In the genomic region with DNA sequence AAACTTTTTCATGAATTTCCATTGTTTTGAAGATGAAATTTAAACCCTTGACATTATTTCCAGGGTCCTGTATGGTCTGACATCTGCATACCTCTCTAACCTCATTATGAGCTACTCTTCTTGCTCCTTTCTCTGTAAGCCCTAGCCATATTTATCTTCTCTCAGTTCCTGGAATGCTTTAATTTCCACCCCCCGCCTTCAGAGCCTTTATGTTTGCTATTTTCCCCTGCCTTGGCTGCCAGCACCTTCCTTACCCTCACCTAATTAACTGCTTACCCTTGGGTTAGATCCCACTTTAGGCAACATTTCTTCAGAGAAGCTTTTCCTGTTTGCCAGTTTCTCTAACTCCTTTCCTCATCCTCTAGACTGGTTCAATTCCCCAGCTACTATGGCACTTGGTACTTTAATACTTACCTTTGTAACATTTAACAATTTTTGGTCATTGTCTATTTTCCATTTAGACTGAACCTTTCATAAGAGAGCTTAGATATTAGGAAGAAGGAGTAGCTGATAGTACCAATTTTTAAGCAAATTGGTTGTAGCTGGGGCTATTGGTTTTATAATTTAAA, we compare ENCODE assay signal across 13 cellular contexts. TPM values are rescaled to one million over a fixed set of nuclear protein-coding genes. Genes with fewer than 3 reads are reported as not detected.
A peak's percentile ranks its signal among the peaks of the same experiment; 100 is the strongest.
DNase-seq lines count a peak whose midpoint lies in the region; ATAC-seq and TF ChIP-seq lines count a peak whose summit lies in the region.
"Had no signal": no experiment of that assay in that cellular context is flagged by ENCODE, and none has a peak within 500 bp of the region (broad histone marks: within the 10 kb centered on the region; RNA-seq: fewer than 3 reads in every experiment).

No MANE protein-coding gene starts in this region.

- H2BK120ac ChIP-seq in IMR-90 (ENCODE audit: low read depth, low read length) = no peak overlapping the region

- no peak overlapping the region for H4K8ac ChIP-seq in IMR-90 (ENCODE audit: low read depth in 2 of 2, low read length in 2 of 2)

- no TSS peak for BruUV-seq in IMR-90 (replicated peaks; lab: Mats Ljungman, UMichigan)

- H3K56ac ChIP-seq in IMR-90 (ENCODE audit: extremely low read depth, insufficient read depth, low read length) = no peak overlapping the region

- intact Hi-C loops in IMR-90 (cut with micrococcal nuclease) = loop anchor here (5.0 kb wide), 1 partner anchor 36 kb away; no protein-coding TSS in a partner anchor

- POLR2A ChIA-PET in SK-N-SH (lab: Yijun Ruan, JAX) = no interaction called here
- POLR2A ChIA-PET in IMR-90 (lab: Charles Lee; ENCODE audit: unreplicated experiment) = no interaction called here

- no peak overlapping the region for H2BK5ac ChIP-seq in IMR-90 (ENCODE audit: low read depth, low read length, poor library complexity, severe bottlenecking)

- H3K27me3 Mint-ChIP-seq in brain (no peaks in the 10 kb centered on the region), neural crest cell (ENCODE audit: low read depth) (no peaks in the 10 kb centered on the region)

- in situ Hi-C loops in IMR-90 (cut with MboI; ENCODE audit: low sequenced_read_pairs) = no loop called here

- no peak for TF ChIP-seq CTCF in SK-N-SH (IDR thresholded peaks at IDR 0.05)
- no peak for TF ChIP-seq CTCF in IMR-90 (conservative IDR thresholded peaks at IDR 0.05; ENCODE audit: low read depth, low read length)
- TF ChIP-seq CTCF in brain (conservative IDR thresholded peaks at IDR 0.05) = no peak
- TF ChIP-seq CTCF in neural crest cell (conservative IDR thresholded peaks at IDR 0.05) = no peak

- H3K9me1 ChIP-seq in IMR-90 (ENCODE audit: insufficient read depth, low read length) = no peaks in the 10 kb centered on the region

- H3K14ac ChIP-seq in IMR-90 (replicated peaks; ENCODE audit: low read depth, low read length) = no peak overlapping the region

- H3K27me3 ChIP-seq in SK-N-SH (ENCODE audit: insufficient read depth) = no peaks in the 10 kb centered on the region
- H3K27me3 ChIP-seq in IMR-90 (ENCODE audit: control insufficient read depth, insufficient read depth, low read length) = no peaks in the 10 kb centered on the region

- no peak overlapping the region for H3K4me3 ChIP-seq in SK-N-SH (ENCODE audit: low read depth in 2 of 2, low read length in 1 of 2)
- H3K4me3 ChIP-seq in IMR-90 (ENCODE audit: insufficient read depth, low read depth, low read length) = no peak overlapping the region
- H3K4me3 ChIP-seq: left ventricle myocardium inferior had no signal

- H2AK9ac ChIP-seq in IMR-90 (replicated peaks; ENCODE audit: low read depth, low read length, poor library complexity) = no peak overlapping the region

- CTCF ChIA-PET in SK-N-SH (lab: Yijun Ruan, JAX) = interaction anchor here (1.0 kb wide), 1 partner anchor 225 kb away, joined by 4 read pairs; no protein-coding TSS in a partner anchor
- CTCF ChIA-PET in IMR-90 (lab: Yijun Ruan, JAX) = no interaction called here

- H3K9ac ChIP-seq in SK-N-SH = no peak overlapping the region
- no peak overlapping the region for H3K9ac ChIP-seq in IMR-90 (ENCODE audit: low read depth, low read length)

- H3K4me1 Mint-ChIP-seq in brain (peaks cover 46% of the 10 kb centered on the region), neural crest cell (peaks cover 22% of the 10 kb centered on the region)

- peak overlapping the region in 4 of 5 experiments; percentile 1 to 50 (median 12) for H3K4me3 Mint-ChIP-seq in brain
- H3K4me3 Mint-ChIP-seq in neural crest cell = peak overlapping the region; percentile 32

- H3K4ac ChIP-seq in IMR-90 (ENCODE audit: low read depth, low read length) = no peak overlapping the region

- no peak overlapping the region for H2BK20ac ChIP-seq in IMR-90 (ENCODE audit: low read depth, low read length)

- H2AK5ac ChIP-seq in IMR-90 (ENCODE audit: low read depth, low read length) = no peak overlapping the region

- no peak for TF ChIP-seq RAD21 in SK-N-SH (IDR thresholded peaks at IDR 0.05; ENCODE audit: low read length)
- TF ChIP-seq RAD21 in IMR-90 (IDR thresholded peaks at IDR 0.05; ENCODE audit: low read length) = no peak

- no peak overlapping the region for H2BK15ac ChIP-seq in IMR-90 (ENCODE audit: low read depth, low read length)

- H3K27ac ChIP-seq in SK-N-SH (ENCODE audit: low read depth in 2 of 2, low read length in 1 of 2) = no peak overlapping the region
- no peak overlapping the region for H3K27ac ChIP-seq in IMR-90 (ENCODE audit: insufficient read depth, low read length)
- H3K27ac ChIP-seq: 22Rv1, left ventricle myocardium inferior, VCaP had no signal

- TF ChIP-seq EP300 in SK-N-SH (IDR thresholded peaks at IDR 0.05; ENCODE audit: borderline replicate concordance in 1 of 2, low read depth in 1 of 2, low read length in 1 of 2) = no peak

- H3K9me3 Mint-ChIP-seq in brain (no peaks in the 10 kb centered on the region), neural crest cell (peaks cover 2% of the 10 kb centered on the region)

- no peak overlapping the region for H3K23ac ChIP-seq in IMR-90 (ENCODE audit: low read depth, low read length)

- H3F3A ChIP-seq in SK-N-SH (replicated peaks; ENCODE audit: insufficient read depth) = peaks cover 5% of the 10 kb centered on the region

- H3K36me3 ChIP-seq in SK-N-SH (replicated peaks in 1 of 2; ENCODE audit: control insufficient read depth in 1 of 2, insufficient read depth in 2 of 2, low read length in 1 of 2) = peaks cover 0 to 4% of the 10 kb centered on the region in 2 experiments
- H3K36me3 ChIP-seq in IMR-90 (ENCODE audit: control insufficient read depth, insufficient read depth, low read length) = peaks cover 6% of the 10 kb centered on the region; the same call in 1 of the 2 replicates

- no peak for TF ChIP-seq POLR2A in IMR-90 (IDR thresholded peaks at IDR 0.05; ENCODE audit: low read depth, low read length)

- H3K27ac Mint-ChIP-seq in brain = peak overlapping the region in 3 of 5 experiments; percentile 2 to 14 (median 11)
- no peak overlapping the region for H3K27ac Mint-ChIP-seq in neural crest cell (ENCODE audit: unreplicated experiment)

- H2AFZ ChIP-seq in SK-N-SH (ENCODE audit: low read depth) (no peak overlapping the region), IMR-90 (replicated peaks; ENCODE audit: low read length, poor library complexity) (no peak overlapping the region)

- peaks cover 15 to 56% of the 10 kb centered on the region in 2 experiments; a peak in 3 of 4 replicates for H3K79me1 ChIP-seq in IMR-90 (ENCODE audit: low read depth in 1 of 2, low read length in 2 of 2)

- no peak overlapping the region for H3K4me2 ChIP-seq in SK-N-SH
- H3K4me2 ChIP-seq in IMR-90 (ENCODE audit: low read depth, low read length) = no peak overlapping the region

- H3K18ac ChIP-seq in IMR-90 (ENCODE audit: low read depth, low read length) = no peak overlapping the region

- dilution Hi-C loops in IMR-90 (cut with HindIII; ENCODE audit: low sequenced_read_pairs, unreplicated experiment) = no loop called here

- H4K5ac ChIP-seq in IMR-90 (ENCODE audit: low read depth, low read length) = no peak overlapping the region

- 94% methylated on average over 1 of the region's 1 CpG for WGBS in SK-N-SH (ENCODE audit: low lambda C conversion rate)
- 25% methylated on average over 1 of the region's 1 CpG; no CpG with 5 or more reads in 1 of the 2 experiments for WGBS in IMR-90 (ENCODE audit: extremely low coverage in 2 of 2, insufficient read length in 1 of 2), 2 experiments

- H4K91ac ChIP-seq in IMR-90 (ENCODE audit: insufficient read depth, low read depth, low read length) = no peak overlapping the region

- H3K9me3 ChIP-seq in SK-N-SH (no peaks in the 10 kb centered on the region), IMR-90 (ENCODE audit: control insufficient read depth, insufficient read depth, low read length) (no peaks in the 10 kb centered on the region)
- H3K9me3 ChIP-seq: Caco-2, left ventricle myocardium inferior had no signal

- DNase-seq in SK-N-SH = no peak
- peak; percentile 1 for DNase-seq in IMR-90
- no peak for DNase-seq in neural crest cell (ENCODE audit: low read depth, low spot score)
- DNase-seq in OCI-M2 (lab: John Stamatoyannopoulos, UW; ENCODE audit: unreplicated experiment) = no peak
- no peak for DNase-seq in islet precursor cell
- DNase-seq in NCI-H1417 treated with DMSO at 0.1 percent for 48 hours (lab: John Stamatoyannopoulos, UW) = no peak
- DNase-seq: Caco-2, head of caudate nucleus, left ventricle myocardium inferior had no signal

- no peaks in the 10 kb centered on the region for H3K9me2 ChIP-seq in SK-N-SH

- H4K20me1 ChIP-seq in SK-N-SH (ENCODE audit: insufficient read depth) = no peaks in the 10 kb centered on the region
- no peaks in the 10 kb centered on the region; the same call in 1 of the 2 replicates for H4K20me1 ChIP-seq in IMR-90 (ENCODE audit: insufficient read depth, low read length)

- peaks cover 52% of the 10 kb centered on the region for H3K36me3 Mint-ChIP-seq in brain
- peaks cover 14% of the 10 kb centered on the region for H3K36me3 Mint-ChIP-seq in neural crest cell (ENCODE audit: low read depth)

- peaks cover 60% of the 10 kb centered on the region for H3K79me2 ChIP-seq in SK-N-SH (ENCODE audit: insufficient read depth)

- H3K4me1 ChIP-seq in SK-N-SH (ENCODE audit: control insufficient read depth in 1 of 2, insufficient read depth in 2 of 2, low read depth in 1 of 2, low read length in 1 of 2) (no peaks in the 10 kb centered on the region; a peak in 2 of 4 replicates), IMR-90 (ENCODE audit: control insufficient read depth, insufficient read depth, low read length) (peaks cover 2% of the 10 kb centered on the region; the same call in 1 of the 2 replicates)

- ATAC-seq in SK-N-SH treated with all-trans-retinoic acid at 6 μM for 48 hours (peak; percentile 41; the same call in 2 of the 3 replicates), IMR-90 (ENCODE audit: low read depth) (no peak)

RNA-seq across cellular contexts. Expression of gene STYX, which starts 6.0 kb away (rescaled TPM):
- polyA plus RNA-seq in SK-N-SH (2012; rRNA removed) (3.5 and 5.3 TPM in 2 replicates), IMR-90 (2012; rRNA removed) (4.7 and 5.8 TPM in 2 replicates), brain (ENCODE audit: insufficient read depth, low read depth, low replicate concordance) (1.7 TPM)
- 7.4 and 10.2 TPM in 2 replicates for polyA plus RNA-seq in SK-N-SH (2012; cell fraction: cytosol; rRNA removed)
- polyA plus RNA-seq in SK-N-SH (2012; cell fraction: nucleus; rRNA removed) = 2.0 and 3.1 TPM in 2 replicates
- total RNA-seq in IMR-90 (2012; rRNA removed) (7.5 and 20.0 TPM in 2 replicates), neural crest cell (11.8 and 13.2 TPM in 2 replicates)
- polyA plus RNA-seq in IMR-90 (2012; cell fraction: cytosol; rRNA removed) = 2.0 and 2.2 TPM in 2 replicates
- polyA plus RNA-seq in IMR-90 (2012; cell fraction: nucleus; rRNA removed; ENCODE audit: low replicate concordance) = 1.2 and 2.8 TPM in 2 replicates

RNA-seq across cellular contexts. Expression of gene PSMC6, which starts 29.0 kb away (rescaled TPM):
- polyA plus RNA-seq in SK-N-SH (2012; rRNA removed) (37.9 and 59.6 TPM in 2 replicates), IMR-90 (2012; rRNA removed) (61.3 and 85.4 TPM in 2 replicates), brain (ENCODE audit: insufficient read depth, low read depth, low replicate concordance) (29.4 TPM)
- 55.2 and 73.4 TPM in 2 replicates for polyA plus RNA-seq in SK-N-SH (2012; cell fraction: cytosol; rRNA removed)
- polyA plus RNA-seq in SK-N-SH (2012; cell fraction: nucleus; rRNA removed) = 32.1 and 82.3 TPM in 2 replicates
- total RNA-seq in IMR-90 (2012; rRNA removed) (62.9 and 139 TPM in 2 replicates), neural crest cell (108 and 109 TPM in 2 replicates)
- polyA plus RNA-seq in IMR-90 (2012; cell fraction: cytosol; rRNA removed) = 4.8 and 9.7 TPM in 2 replicates
- 10.1 and 67.5 TPM in 2 replicates for polyA plus RNA-seq in IMR-90 (2012; cell fraction: nucleus; rRNA removed; ENCODE audit: low replicate concordance)

RNA-seq across cellular contexts. Expression of gene ERO1A, which starts 40.6 kb away (rescaled TPM):
- polyA plus RNA-seq in SK-N-SH (2012; rRNA removed) (19.3 and 24.4 TPM in 2 replicates), IMR-90 (2012; rRNA removed) (23.4 and 29.7 TPM in 2 replicates), brain (ENCODE audit: insufficient read depth, low read depth, low replicate concordance) (9.3 TPM)
- polyA plus RNA-seq in SK-N-SH (2012; cell fraction: cytosol; rRNA removed) = 29.1 and 30.8 TPM in 2 replicates
- polyA plus RNA-seq in SK-N-SH (2012; cell fraction: nucleus; rRNA removed) = 15.4 and 17.7 TPM in 2 replicates
- total RNA-seq in IMR-90 (2012; rRNA removed) (38.0 and 44.6 TPM in 2 replicates), neural crest cell (38.7 and 44.1 TPM in 2 replicates)
- 24.3 and 49.5 TPM in 2 replicates for polyA plus RNA-seq in IMR-90 (2012; cell fraction: cytosol; rRNA removed)
- polyA plus RNA-seq in IMR-90 (2012; cell fraction: nucleus; rRNA removed; ENCODE audit: low replicate concordance) = 8.9 and 20.0 TPM in 2 replicates

RNA-seq across cellular contexts. Expression of gene GNPNAT1, which starts 55.4 kb away (rescaled TPM):
- polyA plus RNA-seq in SK-N-SH (2012; rRNA removed) = 15.2 and 18.0 TPM in 2 replicates
- polyA plus RNA-seq in SK-N-SH (2012; cell fraction: cytosol; rRNA removed) = 20.7 and 25.8 TPM in 2 replicates
- 6.6 and 8.8 TPM in 2 replicates for polyA plus RNA-seq in SK-N-SH (2012; cell fraction: nucleus; rRNA removed)
- 19.4 and 43.9 TPM in 2 replicates for total RNA-seq in IMR-90 (2012; rRNA removed)
- polyA plus RNA-seq in IMR-90 (2012; rRNA removed) = 22.6 and 30.5 TPM in 2 replicates
- polyA plus RNA-seq in IMR-90 (2012; cell fraction: cytosol; rRNA removed) = 16.7 and 17.6 TPM in 2 replicates
- 5.9 and 10.6 TPM in 2 replicates for polyA plus RNA-seq in IMR-90 (2012; cell fraction: nucleus; rRNA removed; ENCODE audit: low replicate concordance)
- 13.5 TPM for polyA plus RNA-seq in brain (ENCODE audit: insufficient read depth, low read depth, low replicate concordance)
- 27.7 and 27.9 TPM in 2 replicates for total RNA-seq in neural crest cell
